21 cellular contexts compared by ENCODE assay signal in the genomic region with DNA sequence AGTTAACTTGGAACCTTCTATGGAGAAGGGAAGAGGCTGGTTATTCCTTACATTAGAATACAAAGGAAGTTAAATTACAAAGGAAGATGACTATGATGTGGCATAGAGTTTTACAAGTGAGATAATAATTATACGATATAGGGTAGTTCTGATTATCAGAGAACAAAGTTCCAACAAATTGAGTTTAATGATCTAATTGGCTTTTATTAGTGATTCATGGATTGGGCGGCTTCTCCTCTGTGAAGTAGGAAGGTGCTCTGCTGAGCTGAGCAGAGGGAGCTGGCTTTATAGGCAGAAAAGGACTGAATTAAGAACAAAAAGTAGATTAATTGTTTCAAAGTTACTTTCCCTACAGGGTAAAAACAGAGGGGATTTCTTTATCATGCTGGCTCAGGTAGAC. TPM values are rescaled to one million over a fixed set of nuclear protein-coding genes. Genes with fewer than 3 reads are reported as not detected.
DNase-seq lines count a peak whose midpoint lies in the region; ATAC-seq and TF ChIP-seq lines count a peak whose summit lies in the region.
"Had no signal": no experiment of that assay in that cellular context is flagged by ENCODE, and none has a peak within 500 bp of the region (broad histone marks: within the 10 kb centered on the region; RNA-seq: fewer than 3 reads in every experiment).

No MANE protein-coding gene starts in this region.

- no peak for DNase-seq in CD4-positive, alpha-beta T cell
- DNase-seq in Calu3 (no peak), GOT3 (lab: John Stamatoyannopoulos, UW) (no peak), foreskin keratinocyte (no peak), anterior cingulate cortex (lab: John Stamatoyannopoulos, UW) (no peak)
- DNase-seq in central memory CD8-positive, alpha-beta T cell (ENCODE audit: low spot score in 2 of 2), result no peak
- DNase-seq: AML-193, EL, HFFc6, NCI-H1417, NCI-H187, NCI-H2107, NCI-H510A treated with DMSO at 0.1 percent for 48 hours, NCI-H774, OCI-M1, SHP77 treated with DMSO at 0.1 percent for 48 hours, SK-N-SH had no signal

- intact Hi-C loops in CD4-positive, alpha-beta T cell (cut with DNase I, micrococcal nuclease), result no loop called here
- intact Hi-C loops in Calu3 (cut with micrococcal nuclease; ENCODE audit: unreplicated experiment), result no loop called here

- no peak for ATAC-seq in CD4-positive, alpha-beta T cell (ENCODE audit: poor library complexity)
- no peak for ATAC-seq in central memory CD8-positive, alpha-beta T cell (replicated peaks; ENCODE audit: extremely low read depth, poor library complexity, severe bottlenecking)
- no peak for ATAC-seq in foreskin keratinocyte
- ATAC-seq: GM12878 had no signal

- no peaks in the 10 kb centered on the region for H3K27me3 ChIP-seq in CD4-positive, alpha-beta T cell (ENCODE audit: control insufficient read depth, insufficient read depth, low read length)
- H3K27me3 ChIP-seq in neutrophil (no peaks in the 10 kb centered on the region), foreskin keratinocyte (no peaks in the 10 kb centered on the region)

- peaks cover 35% of the 10 kb centered on the region for H3K36me3 Mint-ChIP-seq in CD4-positive, alpha-beta T cell (ENCODE audit: low read depth)
- H3K36me3 Mint-ChIP-seq in Calu3 (ENCODE audit: insufficient read depth, unreplicated experiment), result peaks cover 8% of the 10 kb centered on the region
- H3K36me3 Mint-ChIP-seq in central memory CD8-positive, alpha-beta T cell (ENCODE audit: insufficient read depth), result peaks cover 14% of the 10 kb centered on the region

- POLR2A ChIA-PET in CD4-positive, alpha-beta T cell (lab: Charles Lee), result no interaction called here

- no peaks in the 10 kb centered on the region for H3K27me3 Mint-ChIP-seq in CD4-positive, alpha-beta T cell
- no peaks in the 10 kb centered on the region for H3K27me3 Mint-ChIP-seq in Calu3 (ENCODE audit: unreplicated experiment)
- H3K27me3 Mint-ChIP-seq in central memory CD8-positive, alpha-beta T cell, result no peaks in the 10 kb centered on the region

- BruUV-seq in Calu3 (replicated peaks; lab: Mats Ljungman, UMichigan), result no TSS peak

- H3K27ac ChIP-seq in CD4-positive, alpha-beta T cell (ENCODE audit: low read depth, low read length), result no peak overlapping the region
- H3K27ac ChIP-seq in neutrophil (peak overlapping the region; percentile 78), foreskin keratinocyte (no peak overlapping the region)
- H3K27ac ChIP-seq: C4-2B, KMS-11 had no signal

- peaks cover 91% of the 10 kb centered on the region for H3K4me1 Mint-ChIP-seq in CD4-positive, alpha-beta T cell (ENCODE audit: low read depth)
- H3K4me1 Mint-ChIP-seq in Calu3 (ENCODE audit: low read depth, unreplicated experiment), result peaks cover 50% of the 10 kb centered on the region
- peaks cover 82% of the 10 kb centered on the region for H3K4me1 Mint-ChIP-seq in central memory CD8-positive, alpha-beta T cell

- H3K9me3 ChIP-seq in CD4-positive, alpha-beta T cell (ENCODE audit: control insufficient read depth, low read length), result no peaks in the 10 kb centered on the region
- no peaks in the 10 kb centered on the region for H3K9me3 ChIP-seq in neutrophil
- H3K9me3 ChIP-seq: SK-N-SH had no signal

- peaks cover 7% of the 10 kb centered on the region for H3K36me3 ChIP-seq in neutrophil

- CTCF ChIA-PET in CD4-positive, alpha-beta T cell (lab: Charles Lee), result interaction anchor here (1.0 kb wide), 1 partner anchor 35 kb away, joined by 3 read pairs; no protein-coding TSS in a partner anchor
- CTCF ChIA-PET in Calu3 (lab: Charles Lee), result interaction anchor here (0.9 kb wide), 1 partner anchor 1088 kb away, joined by 3 read pairs; no protein-coding TSS in a partner anchor

- no peak for TF ChIP-seq CTCF in CD4-positive, alpha-beta T cell (IDR thresholded peaks at IDR 0.05)
- TF ChIP-seq CTCF in Calu3 (IDR thresholded peaks at IDR 0.05; ENCODE audit: unreplicated experiment) (no peak), neutrophil (IDR thresholded peaks at IDR 0.05) (no peak), foreskin keratinocyte (conservative IDR thresholded peaks at IDR 0.05) (no peak)

- H3K4me3 Mint-ChIP-seq in CD4-positive, alpha-beta T cell, result no peak overlapping the region
- no peak overlapping the region for H3K4me3 Mint-ChIP-seq in Calu3 (ENCODE audit: low read depth, unreplicated experiment)
- peak overlapping the region; percentile 19 for H3K4me3 Mint-ChIP-seq in central memory CD8-positive, alpha-beta T cell
- H3K4me3 Mint-ChIP-seq: HFFc6 had no signal

- H3K4me1 ChIP-seq in neutrophil (ENCODE audit: control insufficient read depth in 1 of 2, insufficient read depth in 1 of 2, low read depth in 1 of 2, low read length in 1 of 2), result peaks cover 36 to 63% of the 10 kb centered on the region in 2 experiments
- H3K4me1 ChIP-seq in foreskin keratinocyte, result peaks cover under 1% of the 10 kb centered on the region

- peak overlapping the region; percentile 63 for H3K27ac Mint-ChIP-seq in CD4-positive, alpha-beta T cell
- peak overlapping the region; percentile 80 for H3K27ac Mint-ChIP-seq in Calu3 (ENCODE audit: unreplicated experiment)
- peak overlapping the region; percentile 14 for H3K27ac Mint-ChIP-seq in central memory CD8-positive, alpha-beta T cell (ENCODE audit: low read depth)
- H3K27ac Mint-ChIP-seq: HFFc6 had no signal

- no peak overlapping the region for H3K4me3 ChIP-seq in neutrophil (ENCODE audit: low read depth in 1 of 2, low read length in 1 of 2)
- H3K4me3 ChIP-seq: GM12878 had no signal

- no peaks in the 10 kb centered on the region for H3K9me3 Mint-ChIP-seq in CD4-positive, alpha-beta T cell
- H3K9me3 Mint-ChIP-seq in Calu3 (ENCODE audit: low read depth, unreplicated experiment), result no peaks in the 10 kb centered on the region
- H3K9me3 Mint-ChIP-seq in central memory CD8-positive, alpha-beta T cell, result no peaks in the 10 kb centered on the region

RNA-seq across cellular contexts. Expression of a gene that starts 49.7 kb away (rescaled TPM):
- 100 to 1,000 TPM; 181 to 200 TPM for total RNA-seq in CD4-positive, alpha-beta T cell
- 42.7 and 44.1 TPM in 2 replicates for total RNA-seq in Calu3 (2022)
- 20.2 and 21.8 TPM in 2 replicates for total RNA-seq in foreskin keratinocyte
- 6.3 and 7.4 TPM in 2 replicates for polyA plus RNA-seq in foreskin keratinocyte

Comparison
In these comparisons a context has a peak if more than half of its experiments do, and no peak if none do; other contexts are left out.
1. H3K27ac Mint-ChIP-seq: peak in every context shown above with its lines; median percentile 80 in Calu3; 63 in CD4-positive, alpha-beta T cell; 14 in central memory CD8-positive, alpha-beta T cell.